In genomic region chr15:64146885-64147681, GRCh38 we compare ENCODE assay signal across 1 cellular context.
TF ChIP-seq lines count a peak whose summit lies in the region.

No MANE protein-coding gene starts in this region.

TF ChIP-seq in HepG2, 621 proteins besides CTCF, POLR2A, EP300 and RAD21 (continued from another document and continues in another):
- TF ChIP-seq ZNF574 (CRISPR knock-in tag; IDR thresholded peaks at IDR 0.05) = peak; percentile 24; the same call in 1 of the 2 replicates
- no peak for TF ChIP-seq RBFOX2 (IDR thresholded peaks at IDR 0.05; ENCODE audit: low read depth, low read length)
- no peak for TF ChIP-seq ZNF10 (CRISPR knock-in tag; IDR thresholded peaks at IDR 0.05; ENCODE audit: borderline replicate concordance, low read depth)
- TF ChIP-seq ZBTB38 (CRISPR knock-in tag; IDR thresholded peaks at IDR 0.05) = no peak
- peak; percentile 73 for TF ChIP-seq RXRA (CRISPR knock-in tag; IDR thresholded peaks at IDR 0.05)
- TF ChIP-seq ZBTB39 (CRISPR knock-in tag; IDR thresholded peaks at IDR 0.05) = no peak
- TF ChIP-seq CENPBD1 (CRISPR knock-in tag; IDR thresholded peaks at IDR 0.05; ENCODE audit: borderline replicate concordance, low read depth) = no peak
- TF ChIP-seq ZNF790 (CRISPR knock-in tag; IDR thresholded peaks at IDR 0.05; ENCODE audit: borderline replicate concordance) = no peak
- TF ChIP-seq ZNF598 (CRISPR knock-in tag; IDR thresholded peaks at IDR 0.05; ENCODE audit: borderline replicate concordance) = no peak
- TF ChIP-seq ZSCAN25 (CRISPR knock-in tag; IDR thresholded peaks at IDR 0.05) = no peak
- no peak for TF ChIP-seq WIZ (CRISPR knock-in tag; IDR thresholded peaks at IDR 0.05)
- TF ChIP-seq ZNF710 (CRISPR knock-in tag; IDR thresholded peaks at IDR 0.05; ENCODE audit: borderline replicate concordance) = no peak
- TF ChIP-seq ZFP36L2 (CRISPR knock-in tag; IDR thresholded peaks at IDR 0.05) = no peak
- no peak for TF ChIP-seq EED (CRISPR knock-in tag; IDR thresholded peaks at IDR 0.05)
- TF ChIP-seq E2F2 (CRISPR knock-in tag; IDR thresholded peaks at IDR 0.05; ENCODE audit: borderline replicate concordance) = no peak
- no peak for TF ChIP-seq KLF12 (CRISPR knock-in tag; IDR thresholded peaks at IDR 0.05; ENCODE audit: borderline replicate concordance)
- TF ChIP-seq KLF13 (CRISPR knock-in tag; IDR thresholded peaks at IDR 0.05) = no peak
- no peak for TF ChIP-seq ZBTB44 (CRISPR knock-in tag; IDR thresholded peaks at IDR 0.05)
- no peak for TF ChIP-seq ZNF44 (CRISPR knock-in tag; IDR thresholded peaks at IDR 0.05)
- TF ChIP-seq RFXANK (CRISPR knock-in tag; IDR thresholded peaks at IDR 0.05) = no peak
- no peak for TF ChIP-seq ZNF775 (CRISPR knock-in tag; IDR thresholded peaks at IDR 0.05; ENCODE audit: borderline replicate concordance)
- TF ChIP-seq MAFF (IDR thresholded peaks at IDR 0.05; ENCODE audit: low read depth, low read length) = no peak
- TF ChIP-seq RERE (CRISPR knock-in tag; IDR thresholded peaks at IDR 0.05; ENCODE audit: low read depth) = no peak
- TF ChIP-seq HOXA9 (CRISPR knock-in tag; IDR thresholded peaks at IDR 0.05; ENCODE audit: borderline replicate concordance) = no peak
- TF ChIP-seq POLR2G (IDR thresholded peaks at IDR 0.05; ENCODE audit: low read depth, low read length) = peak; percentile 66
- TF ChIP-seq FUBP1 (CRISPR knock-in tag; IDR thresholded peaks at IDR 0.05; ENCODE audit: borderline replicate concordance) = no peak
- no peak for TF ChIP-seq ZNF674 (CRISPR knock-in tag; IDR thresholded peaks at IDR 0.05; ENCODE audit: low read depth)
- TF ChIP-seq PBX3 (CRISPR knock-in tag; IDR thresholded peaks at IDR 0.05; ENCODE audit: borderline replicate concordance) = no peak
- TF ChIP-seq ZNF367 (CRISPR knock-in tag; IDR thresholded peaks at IDR 0.05; ENCODE audit: borderline replicate concordance) = no peak
- TF ChIP-seq ZNF280B (CRISPR knock-in tag; IDR thresholded peaks at IDR 0.05; ENCODE audit: borderline replicate concordance) = 0 out of 2 replicates have a peak, but pooled peaks have one; percentile 16
- TF ChIP-seq ZNF547 (CRISPR knock-in tag; IDR thresholded peaks at IDR 0.05) = no peak
- TF ChIP-seq ZNF232 (CRISPR knock-in tag; IDR thresholded peaks at IDR 0.05; ENCODE audit: borderline replicate concordance) = no peak
- no peak for TF ChIP-seq TBX3 (IDR thresholded peaks at IDR 0.05; ENCODE audit: borderline replicate concordance)
- TF ChIP-seq ZNF563 (CRISPR knock-in tag; IDR thresholded peaks at IDR 0.05) = no peak
- TF ChIP-seq ZNF503 (CRISPR knock-in tag; IDR thresholded peaks at IDR 0.05) = no peak
- no peak for TF ChIP-seq ZNF17 (CRISPR knock-in tag; IDR thresholded peaks at IDR 0.05)
